21 cellular contexts compared by ENCODE assay signal in the genomic region with DNA sequence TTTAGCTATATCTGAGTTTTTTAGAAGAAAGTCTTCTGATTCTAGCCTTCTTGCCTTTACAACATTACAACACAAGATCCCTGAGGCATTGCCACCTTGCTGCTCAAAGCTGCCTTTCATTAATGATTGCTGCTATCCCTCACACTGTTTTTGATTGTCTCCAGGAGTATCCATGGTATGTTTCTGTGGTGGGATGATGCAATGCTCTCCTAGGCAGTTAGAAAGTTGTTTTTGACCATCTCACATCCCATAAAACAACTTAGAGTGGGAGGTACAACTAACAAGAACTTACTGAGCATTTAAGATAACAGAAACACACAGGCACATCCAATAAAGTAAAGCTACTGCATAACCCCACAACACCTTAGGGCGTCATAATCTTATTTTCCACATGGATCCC.
DNase-seq lines count a peak whose midpoint lies in the region; ATAC-seq and TF ChIP-seq lines count a peak whose summit lies in the region.
"Had no signal": no experiment of that assay in that cellular context is flagged by ENCODE, and none has a peak within 500 bp of the region (broad histone marks: within the 10 kb centered on the region; RNA-seq: fewer than 3 reads in every experiment).

No MANE protein-coding gene starts in this region.

- TF ChIP-seq POLR2A in ovary (IDR thresholded peaks at IDR 0.05), result no peak

- H3K9me3 ChIP-seq in mammary epithelial cell (replicated peaks; ENCODE audit: insufficient read depth, low read length) (no peaks in the 10 kb centered on the region), right cardiac atrium (ENCODE audit: control insufficient read depth, low read length) (no peaks in the 10 kb centered on the region), ovary (no peaks in the 10 kb centered on the region)
- H3K9me3 ChIP-seq: MG63, SJCRH30 had no signal

- H3K36me3 ChIP-seq in mammary epithelial cell (ENCODE audit: insufficient read depth, low read length) (no peaks in the 10 kb centered on the region), ovary (no peaks in the 10 kb centered on the region)
- H3K36me3 ChIP-seq: MG63, SJCRH30 had no signal

- 89% methylated on average over 1 of the region's 1 CpG for WGBS in mammary epithelial cell (ENCODE audit: low coverage, missing lambda C conversion rate)
- 89% methylated on average over 1 of the region's 1 CpG for WGBS in right cardiac atrium
- WGBS in ovary, 3 donors, result 58 to 90% (median 80%) methylated on average over 1 of the region's 1 CpG

- no peak overlapping the region for H3K4me2 ChIP-seq in mammary epithelial cell (ENCODE audit: insufficient read depth, low read depth, low read length)
- H3K4me2 ChIP-seq: KMS-11 had no signal

- DNase-seq in mammary epithelial cell (peak; percentile 49), MCF 10A (ENCODE audit: unreplicated experiment) (no peak), astrocyte of the spinal cord (ENCODE audit: low read depth, low spot score) (peak; percentile 7), kidney tubule cell (ENCODE audit: low spot score) (peak; percentile 67), right cardiac atrium (no peak), UCSD-AML1 (lab: John Stamatoyannopoulos, UW; ENCODE audit: unreplicated experiment) (no peak), ovary (no peak)
- DNase-seq: CD4-positive, alpha-beta memory T cell; DMS79; MG63; NCI-H1092; NCI-H146; NCI-H2081; NCI-H510A; NCI-H774; PC-3; SJCRH30 had no signal

- no peaks in the 10 kb centered on the region for H3K27me3 ChIP-seq in mammary epithelial cell (ENCODE audit: insufficient read depth, low read length)
- no peaks in the 10 kb centered on the region for H3K27me3 ChIP-seq in right cardiac atrium (ENCODE audit: control insufficient read depth, insufficient read depth)
- H3K27me3 ChIP-seq in ovary, result no peaks in the 10 kb centered on the region
- H3K27me3 ChIP-seq: MG63, SJCRH30 had no signal

- no peak overlapping the region for H3K27ac Mint-ChIP-seq in MCF 10A (ENCODE audit: low read depth, unreplicated experiment)
- H3K27ac Mint-ChIP-seq: CD4-positive, alpha-beta memory T cell had no signal

- H3K9me3 Mint-ChIP-seq in MCF 10A (ENCODE audit: unreplicated experiment), result no peaks in the 10 kb centered on the region

- no TSS peak for BruUV-seq in mammary epithelial cell (replicated peaks; lab: Mats Ljungman, UMichigan)
- no TSS peak for BruUV-seq in MCF 10A (replicated peaks; lab: Mats Ljungman, UMichigan)

- H2AFZ ChIP-seq in mammary epithelial cell (ENCODE audit: low read depth, low read length), result no peak overlapping the region

- no peaks in the 10 kb centered on the region for H3K4me1 Mint-ChIP-seq in MCF 10A (ENCODE audit: insufficient read depth, unreplicated experiment)
- H3K4me1 Mint-ChIP-seq: CD4-positive, alpha-beta memory T cell had no signal

- no peaks in the 10 kb centered on the region for H3K36me3 Mint-ChIP-seq in MCF 10A (ENCODE audit: insufficient read depth, unreplicated experiment)
- H3K36me3 Mint-ChIP-seq: CD4-positive, alpha-beta memory T cell had no signal

- CTCF ChIA-PET in mammary epithelial cell (lab: Charles Lee; ENCODE audit: low non-redundant PET) (no interaction called here), MCF 10A (lab: Yijun Ruan, JAX) (no interaction called here)

- dilution Hi-C loops in mammary epithelial cell (cut with HindIII; ENCODE audit: low sequenced_read_pairs), result no loop called here

- in situ Hi-C loops in mammary epithelial cell (cut with MboI; ENCODE audit: low sequenced_read_pairs in 2 of 2), result no loop called here
- in situ Hi-C loops in astrocyte of the spinal cord (cut with HindIII; ENCODE audit: low sequenced_read_pairs), result no loop called here

- intact Hi-C loops in mammary epithelial cell (cut with micrococcal nuclease), result no loop called here
- intact Hi-C loops in MCF 10A (cut with micrococcal nuclease), result no loop called here
- intact Hi-C loops in right cardiac atrium (cut with DNase I), result no loop called here
- intact Hi-C loops in ovary (cut with DNase I), result no loop called here

- no peak overlapping the region for H3K27ac ChIP-seq in mammary epithelial cell (ENCODE audit: insufficient read depth, low read depth, low read length)
- H3K27ac ChIP-seq in right cardiac atrium (ENCODE audit: low read length), result no peak overlapping the region
- no peak overlapping the region for H3K27ac ChIP-seq in ovary
- H3K27ac ChIP-seq: 22Rv1, KMS-11, RWPE1, SJCRH30 had no signal

- no peaks in the 10 kb centered on the region for H3K27me3 Mint-ChIP-seq in MCF 10A (ENCODE audit: insufficient read depth, unreplicated experiment)
- H3K27me3 Mint-ChIP-seq: CD4-positive, alpha-beta memory T cell had no signal

- H4K20me1 ChIP-seq in mammary epithelial cell (ENCODE audit: insufficient read depth, low read length), result no peaks in the 10 kb centered on the region

- H3K4me3 ChIP-seq in mammary epithelial cell (replicated peaks in 1 of 3; ENCODE audit: insufficient read depth in 1 of 3, low read depth in 2 of 3, low read length in 3 of 3) (no peak overlapping the region), astrocyte of the spinal cord (ENCODE audit: low read depth, low read length) (no peak overlapping the region), right cardiac atrium (ENCODE audit: low read length) (no peak overlapping the region), ovary (no peak overlapping the region)
- H3K4me3 ChIP-seq: MG63, SJCRH30 had no signal

- no peaks in the 10 kb centered on the region for H3K79me2 ChIP-seq in mammary epithelial cell (ENCODE audit: insufficient read depth, low read length)

- no peaks in the 10 kb centered on the region for H3K4me1 ChIP-seq in mammary epithelial cell (ENCODE audit: insufficient read depth, low read length)
- no peaks in the 10 kb centered on the region for H3K4me1 ChIP-seq in right cardiac atrium (ENCODE audit: control insufficient read depth, insufficient read depth, low read length)
- no peaks in the 10 kb centered on the region for H3K4me1 ChIP-seq in ovary (ENCODE audit: insufficient read depth)
- H3K4me1 ChIP-seq: SJCRH30 had no signal

- no peak for TF ChIP-seq EP300 in ovary (IDR thresholded peaks at IDR 0.05)

- ATAC-seq in GM18498 (IDR thresholded peaks at IDR 0.05; ENCODE audit: unreplicated experiment) (no peak), right cardiac atrium (no peak)
- ATAC-seq: PC-3 had no signal

- TF ChIP-seq CTCF in mammary epithelial cell (conservative IDR thresholded peaks at IDR 0.05 in 1 of 2, IDR thresholded peaks at IDR 0.05 in 1 of 2; ENCODE audit: extremely low read depth in 1 of 2, insufficient read depth in 1 of 2, low read depth in 1 of 2, low read length in 2 of 2) (no peak), MCF 10A (IDR thresholded peaks at IDR 0.05; ENCODE audit: unreplicated experiment) (no peak), astrocyte of the spinal cord (IDR thresholded peaks at IDR 0.05; ENCODE audit: low read depth, low read length) (no peak), ovary (IDR thresholded peaks at IDR 0.05) (no peak)

- POLR2A ChIA-PET in MCF 10A (lab: Yijun Ruan, JAX), result interaction anchor here (2.1 kb wide), 1 partner anchor 10 kb away, joined by 5 read pairs; no protein-coding TSS in a partner anchor

- no peak overlapping the region for H3K4me3 Mint-ChIP-seq in MCF 10A (ENCODE audit: unreplicated experiment)
- H3K4me3 Mint-ChIP-seq: CD4-positive, alpha-beta memory T cell had no signal

- no peak overlapping the region for H3K9ac ChIP-seq in mammary epithelial cell (ENCODE audit: insufficient read depth, low read length)
- H3K9ac ChIP-seq: KMS-11 had no signal

Comparison
In these comparisons a context has a peak if more than half of its experiments do, and no peak if none do; other contexts are left out.
1. DNase-seq: peak in mammary epithelial cell (single experiment), astrocyte of the spinal cord (single experiment) and kidney tubule cell (single experiment); none in MCF 10A (single experiment), right cardiac atrium (0 of 3), UCSD-AML1 (single experiment) and ovary (0 of 5).